ENCODE assay signal across 8 cellular contexts in genomic region chr19:6198896-6199239, GRCh38.
A peak's percentile ranks its signal among the peaks of the same experiment; 100 is the strongest.
DNase-seq lines count a peak whose midpoint lies in the region; ATAC-seq and TF ChIP-seq lines count a peak whose summit lies in the region.

No MANE protein-coding gene starts in this region.

- no peaks in the 10 kb centered on the region for H3K9me3 ChIP-seq in skeletal muscle tissue (ENCODE audit: control insufficient read depth in 3 of 3, low read length in 3 of 3)

- no peaks in the 10 kb centered on the region for H3K36me3 ChIP-seq in skeletal muscle tissue (ENCODE audit: control insufficient read depth in 3 of 3, insufficient read depth in 3 of 3, low read length in 3 of 3)

- H3K27me3 ChIP-seq in skeletal muscle tissue (ENCODE audit: control insufficient read depth in 3 of 3, insufficient read depth in 3 of 3, low read length in 3 of 3): no peaks in the 10 kb centered on the region

- POLR2A ChIA-PET in RWPE1 (lab: Yijun Ruan, JAX; ENCODE audit: low non-redundant PET): no interaction called here

- CTCF ChIA-PET in RWPE1 (lab: Yijun Ruan, JAX): no interaction called here

- H3K27ac ChIP-seq in RWPE1 (peak overlapping the region; percentile 89), skeletal muscle tissue (ENCODE audit: low read depth, low read length) (no peak overlapping the region)

- H3K4me3 ChIP-seq in fibroblast of villous mesenchyme (ENCODE audit: low read depth, low read length) (peak overlapping the region; percentile 78), skeletal muscle tissue (ENCODE audit: low read length in 3 of 3) (peak overlapping the region; percentile 91 to 96 (median 94))

- H3K4me1 ChIP-seq in skeletal muscle tissue (ENCODE audit: control insufficient read depth in 3 of 3, insufficient read depth in 3 of 3, low read length in 3 of 3): peaks cover 8 to 14% (median 12%) of the 10 kb centered on the region in 3 donors

- ATAC-seq in Right ventricle myocardium superior (ENCODE audit: poor library complexity) (no peak), left ventricle myocardium superior (no peak), HG02852 (IDR thresholded peaks at IDR 0.05; ENCODE audit: unreplicated experiment) (no peak)

- peak; percentile 38 for DNase-seq in Right ventricle myocardium superior
- no peak for DNase-seq in left ventricle myocardium superior
- DNase-seq in RWPE1 (ENCODE audit: low spot score): no peak
- no peak for DNase-seq in fibroblast of villous mesenchyme (ENCODE audit: low read depth)
- no peak for DNase-seq in NCI-H510A (lab: John Stamatoyannopoulos, UW)
- no peak for DNase-seq in NOMO-1 treated with DMSO at 0.1 percent for 48 hours (lab: John Stamatoyannopoulos, UW; ENCODE audit: unreplicated experiment)

- TF ChIP-seq CTCF in RWPE1 (conservative IDR thresholded peaks at IDR 0.05; ENCODE audit: low read depth) (no peak), fibroblast of villous mesenchyme (IDR thresholded peaks at IDR 0.05; ENCODE audit: insufficient read depth, low read depth, low read length) (no peak)

- intact Hi-C loops in Right ventricle myocardium superior (cut with DNase I) (no loop called here), left ventricle myocardium superior (cut with micrococcal nuclease) (no loop called here)

- peak overlapping the region; percentile 82 to 83 (median 83) for H3K9ac ChIP-seq in skeletal muscle tissue (ENCODE audit: low read depth in 1 of 3, low read length in 3 of 3)
